ENCODE assay signal across 1 cellular context in genomic region chr17:4249452-4250029, GRCh38.
TF ChIP-seq lines count a peak whose summit lies in the region.

No MANE protein-coding gene starts in this region.

TF ChIP-seq in K562, 482 proteins besides CTCF, POLR2A, EP300 and RAD21 (continued from another document and continues in another):
- no peak for TF ChIP-seq MBD1 (CRISPR knock-in tag; IDR thresholded peaks at IDR 0.05)
- TF ChIP-seq MEIS2 (IDR thresholded peaks at IDR 0.05; ENCODE audit: partially characterized antibody) = peak; percentile 76
- peak; percentile 97 for TF ChIP-seq DPF2 (IDR thresholded peaks at IDR 0.05)
- TF ChIP-seq MEF2A (IDR thresholded peaks at IDR 0.05; ENCODE audit: control insufficient read depth, low read depth, low read length) = 0 out of 2 replicates have a peak, but pooled peaks have one; percentile 16
- no peak for TF ChIP-seq ETS2 (tag; IDR thresholded peaks at IDR 0.05; ENCODE audit: borderline replicate concordance, poor library complexity, severe bottlenecking)
- TF ChIP-seq HDAC1 (IDR thresholded peaks at IDR 0.05) = peak in 1 of 2 experiments; percentile 82; a peak in 2 of 4 replicates
- TF ChIP-seq IFI16 (CRISPR knock-in tag; IDR thresholded peaks at IDR 0.05) = no peak
- TF ChIP-seq AFF4 (CRISPR knock-in tag; IDR thresholded peaks at IDR 0.05) = no peak
- TF ChIP-seq BDP1 (IDR thresholded peaks at IDR 0.05; ENCODE audit: insufficient read depth, insufficient read length) = no peak
- TF ChIP-seq MYC (IDR thresholded peaks at IDR 0.05; ENCODE audit: low read depth, low read length) = no peak
- no peak for TF ChIP-seq MYC (CRISPR knock-in tag; IDR thresholded peaks at IDR 0.05; ENCODE audit: borderline replicate concordance, low read depth)
- TF ChIP-seq ZFP1 (CRISPR knock-in tag; IDR thresholded peaks at IDR 0.05) = no peak
- TF ChIP-seq JUN (IDR thresholded peaks at IDR 0.05; ENCODE audit: borderline replicate concordance, low read depth, low read length) = no peak
- no peak for TF ChIP-seq JUN (CRISPR knock-in tag; IDR thresholded peaks at IDR 0.05; ENCODE audit: borderline replicate concordance)
- no peak for TF ChIP-seq ZBTB12 (CRISPR knock-in tag; IDR thresholded peaks at IDR 0.05)
- TF ChIP-seq ZNF384 (IDR thresholded peaks at IDR 0.05; ENCODE audit: low read depth, low read length) = no peak
- TF ChIP-seq ZNF79 (CRISPR knock-in tag; IDR thresholded peaks at IDR 0.05; ENCODE audit: low read depth) = no peak
- peak; percentile 96 for TF ChIP-seq CBFA2T2 (conservative IDR thresholded peaks at IDR 0.05)
- no peak for TF ChIP-seq MAFK (IDR thresholded peaks at IDR 0.05; ENCODE audit: low read length)
- no peak for TF ChIP-seq ZNF253 (CRISPR knock-in tag; conservative IDR thresholded peaks at IDR 0.05)
- no peak for TF ChIP-seq MXD1 (CRISPR knock-in tag; IDR thresholded peaks at IDR 0.05; ENCODE audit: borderline replicate concordance, poor library complexity, severe bottlenecking)
- TF ChIP-seq PYGO2 (tag; IDR thresholded peaks at IDR 0.05) = no peak
- TF ChIP-seq PHF20 (IDR thresholded peaks at IDR 0.05; ENCODE audit: partially characterized antibody) = no peak
- TF ChIP-seq ATF3 (IDR thresholded peaks at IDR 0.05) = no peak
- no peak for TF ChIP-seq ATF3 (CRISPR knock-in tag; conservative IDR thresholded peaks at IDR 0.05)
- TF ChIP-seq HMGN3 (IDR thresholded peaks at IDR 0.05; ENCODE audit: borderline replicate concordance, extremely low read depth, insufficient read length, low read depth, low read length) = no peak
- no peak for TF ChIP-seq RREB1 (CRISPR knock-in tag; IDR thresholded peaks at IDR 0.05)
- no peak for TF ChIP-seq FOXP1 (CRISPR knock-in tag; IDR thresholded peaks at IDR 0.05)
- TF ChIP-seq ZNF232 (CRISPR knock-in tag; IDR thresholded peaks at IDR 0.05) = no peak
- TF ChIP-seq CBX5 (IDR thresholded peaks at IDR 0.05; ENCODE audit: borderline replicate concordance, low read depth) = no peak
- no peak for TF ChIP-seq SMC3 (conservative IDR thresholded peaks at IDR 0.05; ENCODE audit: insufficient read depth, low read depth, low read length)
- no peak for TF ChIP-seq FOXA1 (IDR thresholded peaks at IDR 0.05; ENCODE audit: borderline replicate concordance)
- TF ChIP-seq RFX7 (CRISPR knock-in tag; IDR thresholded peaks at IDR 0.05) = no peak
- TF ChIP-seq ZSCAN29 (IDR thresholded peaks at IDR 0.05) = no peak
- no peak for TF ChIP-seq KDM2B (CRISPR knock-in tag; IDR thresholded peaks at IDR 0.05)
- no peak for TF ChIP-seq SMAD1 (IDR thresholded peaks at IDR 0.05; ENCODE audit: low read depth, low read length, partially characterized antibody)
- peak; percentile 63; the same call in 1 of the 2 replicates for TF ChIP-seq JUND (IDR thresholded peaks at IDR 0.05; ENCODE audit: borderline replicate concordance, low read depth, low read length)
- TF ChIP-seq JUND (tag; IDR thresholded peaks at IDR 0.05; ENCODE audit: borderline replicate concordance, low read depth, low read length) = no peak; the same call in 2 of the 3 replicates
- TF ChIP-seq SLC30A9 (CRISPR knock-in tag; IDR thresholded peaks at IDR 0.05) = no peak
- peak in 1 of 2 experiments; percentile 88; a peak in 1 of 4 replicates for TF ChIP-seq ZMIZ1 (IDR thresholded peaks at IDR 0.05; ENCODE audit: low read depth in 2 of 2, low read length in 2 of 2)
- TF ChIP-seq HIVEP1 (CRISPR knock-in tag; IDR thresholded peaks at IDR 0.05) = no peak
- no peak for TF ChIP-seq TCFL5 (CRISPR knock-in tag; conservative IDR thresholded peaks at IDR 0.05)
- TF ChIP-seq ZNF174 (CRISPR knock-in tag; IDR thresholded peaks at IDR 0.05) = no peak
- TF ChIP-seq PHB (CRISPR knock-in tag; IDR thresholded peaks at IDR 0.05) = no peak
- TF ChIP-seq TSC22D4 (tag; IDR thresholded peaks at IDR 0.05) = no peak
- peak; percentile 94 for TF ChIP-seq PML (IDR thresholded peaks at IDR 0.05; ENCODE audit: low read length)
- no peak for TF ChIP-seq ZNF780A (CRISPR knock-in tag; IDR thresholded peaks at IDR 0.05)
- TF ChIP-seq NUFIP1 (IDR thresholded peaks at IDR 0.05; ENCODE audit: partially characterized antibody) = peak; percentile 72
- no peak for TF ChIP-seq RBM25 (IDR thresholded peaks at IDR 0.05; ENCODE audit: low read depth, low read length, severe bottlenecking)
- TF ChIP-seq TCF3 (CRISPR knock-in tag; IDR thresholded peaks at IDR 0.05) = peak; percentile 97
